ENCODE assay signal across 16 cellular contexts in the genomic region with DNA sequence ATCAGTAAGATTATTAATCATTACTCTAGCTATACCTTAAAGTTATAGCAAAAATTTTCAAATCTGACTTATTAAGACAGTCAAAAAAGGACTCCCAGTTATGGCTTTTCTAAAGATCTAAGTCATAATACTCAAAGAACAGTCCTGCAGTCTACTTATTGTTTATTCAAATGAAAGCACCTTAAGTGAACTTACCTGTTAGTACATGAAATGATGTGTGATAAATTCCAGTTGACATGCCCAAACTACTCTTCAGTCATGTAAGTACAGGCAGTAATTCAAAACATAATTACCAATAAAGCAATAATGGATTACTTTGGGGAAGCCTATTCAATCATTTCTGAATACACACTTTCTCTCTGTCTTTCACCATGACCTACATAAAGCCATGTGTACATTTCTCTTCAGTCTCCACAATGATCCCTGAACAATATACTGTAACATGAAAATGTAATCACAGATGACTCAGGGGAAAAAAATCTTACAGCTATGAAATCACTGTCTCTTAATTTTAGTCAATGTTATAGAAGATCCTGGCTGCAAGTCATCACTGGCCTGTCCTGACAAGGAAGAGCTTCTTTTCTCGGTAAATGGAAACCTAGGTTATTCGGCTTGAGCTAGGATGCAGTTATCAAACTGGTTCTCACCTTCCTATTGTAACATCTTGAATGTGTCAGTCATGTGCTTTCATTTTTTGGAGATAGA.
DNase-seq lines count a peak whose midpoint lies in the region; TF ChIP-seq lines count a peak whose summit lies in the region.
"Had no signal": no experiment of that assay in that cellular context is flagged by ENCODE, and none has a peak within 500 bp of the region (broad histone marks: within the 10 kb centered on the region; RNA-seq: fewer than 3 reads in every experiment).

No MANE protein-coding gene starts in this region.

- TF ChIP-seq CTCF in RWPE1 (conservative IDR thresholded peaks at IDR 0.05; ENCODE audit: low read depth), result no peak
- TF ChIP-seq CTCF in type B pancreatic cell (conservative IDR thresholded peaks at IDR 0.05), result no peak

- no peaks in the 10 kb centered on the region for H3K36me3 Mint-ChIP-seq in type B pancreatic cell

- H3K27ac ChIP-seq in RWPE1 (no peak overlapping the region), epithelial cell of prostate (peak overlapping the region; percentile 58)
- H3K27ac ChIP-seq: C4-2B, PC-9, SJSA1 had no signal

- DNase-seq in HS-5 (ENCODE audit: low read depth), result peak; percentile 42
- peak; percentile 12 for DNase-seq in RWPE1 (ENCODE audit: low spot score)
- peak; percentile 64 for DNase-seq in epithelial cell of prostate (ENCODE audit: low read depth, low spot score)
- no peak for DNase-seq in type B pancreatic cell (ENCODE audit: extremely low spot score, unreplicated experiment)
- DNase-seq in AG08396 (ENCODE audit: low spot score), result no peak
- DNase-seq in stimulated activated CD4-positive, alpha-beta T cell treated with anti-CD3 and anti-CD28 coated beads, Interleukin-15, amount 100 ng/mL, for 24 hours, result no peak
- DNase-seq in cerebellar cortex (ENCODE audit: low spot score), result no peak
- DNase-seq: ACHN, AML-193, DMS79 treated with DMSO at 0.1 percent for 48 hours, NCI-H1105 treated with DMSO at 0.1 percent for 48 hours, NCI-H1694 treated with DMSO at 0.1 percent for 48 hours, NCI-H524 treated with DMSO at 0.1 percent for 48 hours, PC-9 had no signal

- H3K27ac Mint-ChIP-seq in type B pancreatic cell, result peak overlapping the region; percentile 0

- no peaks in the 10 kb centered on the region for H3K27me3 Mint-ChIP-seq in type B pancreatic cell

- CTCF ChIA-PET in RWPE1 (lab: Yijun Ruan, JAX), result no interaction called here

- no peaks in the 10 kb centered on the region for H3K4me1 Mint-ChIP-seq in type B pancreatic cell (ENCODE audit: unreplicated experiment)

- POLR2A ChIA-PET in RWPE1 (lab: Yijun Ruan, JAX; ENCODE audit: low non-redundant PET), result no interaction called here

- H3K4me3 Mint-ChIP-seq in type B pancreatic cell, result no peak overlapping the region

- H3K9me3 Mint-ChIP-seq in type B pancreatic cell, result no peaks in the 10 kb centered on the region

Comparison
In these comparisons a context has a peak if more than half of its experiments do, and no peak if none do; other contexts are left out.
1. DNase-seq: peak in HS-5 (single experiment), RWPE1 (single experiment) and epithelial cell of prostate (single experiment); none in type B pancreatic cell (single experiment), AG08396 (single experiment), stimulated activated CD4-positive, alpha-beta T cell treated with anti-CD3 and anti-CD28 coated beads, Interleukin-15, amount 100 ng/mL, for 24 hours (single experiment) and cerebellar cortex (single experiment).